In the genomic region with DNA sequence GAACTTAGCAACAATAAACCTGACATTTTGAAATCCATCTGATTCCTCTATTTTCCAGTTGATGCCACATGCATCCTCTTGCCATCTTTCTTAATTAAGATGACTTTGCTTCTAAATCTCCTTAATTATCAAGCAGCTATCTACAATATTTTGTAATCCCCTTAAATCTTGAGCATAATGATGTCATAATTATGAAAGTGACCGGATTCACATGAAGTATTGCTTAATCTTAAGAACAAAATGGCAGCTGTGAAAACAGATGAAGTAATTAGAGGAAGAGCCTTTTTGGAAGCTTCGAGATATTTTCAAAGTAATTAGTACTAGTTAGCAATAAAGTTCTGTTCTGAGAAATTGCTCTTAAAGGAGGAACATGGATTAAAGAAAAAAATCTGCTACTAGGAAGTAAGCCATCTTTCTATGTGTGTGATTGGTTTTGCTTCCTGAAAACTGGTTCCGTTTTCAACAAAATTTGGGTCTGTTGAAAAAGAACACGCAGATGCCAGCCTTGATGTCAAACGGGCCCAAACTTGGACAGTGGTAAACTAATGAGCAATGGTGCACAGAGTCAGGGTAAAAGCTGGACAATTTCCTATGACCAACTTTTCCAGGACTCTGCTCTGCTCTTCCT, we compare ENCODE assay signal across 1 cellular context.
TF ChIP-seq lines count a peak whose summit lies in the region.

No MANE protein-coding gene starts in this region.

TF ChIP-seq in endothelial cell of umbilical vein, 7 proteins besides CTCF, POLR2A, EP300 and RAD21:
- no peak for TF ChIP-seq EZH2 (IDR thresholded peaks at IDR 0.05; ENCODE audit: borderline replicate concordance, low read depth, low read length, severe bottlenecking)
- TF ChIP-seq MYC (IDR thresholded peaks at IDR 0.05; ENCODE audit: low read depth, low read length): no peak
- no peak for TF ChIP-seq GATA2 (IDR thresholded peaks at IDR 0.05; ENCODE audit: insufficient read depth, insufficient read length, low read depth, low read length)
- TF ChIP-seq JUN (IDR thresholded peaks at IDR 0.05; ENCODE audit: borderline replicate concordance, insufficient read depth, insufficient read length, low read depth): no peak
- TF ChIP-seq, protein P1, sequence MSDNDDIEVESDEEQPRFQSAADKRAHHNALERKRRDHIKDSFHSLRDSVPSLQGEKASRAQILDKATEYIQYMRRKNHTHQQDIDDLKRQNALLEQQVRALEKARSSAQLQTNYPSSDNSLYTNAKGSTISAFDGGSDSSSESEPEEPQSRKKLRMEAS (IDR thresholded peaks at IDR 0.05; ENCODE audit: insufficient read depth, insufficient read length): no peak
- no peak for TF ChIP-seq FOS (IDR thresholded peaks at IDR 0.05; ENCODE audit: borderline replicate concordance, insufficient read depth, low read length)
